In genomic region chr20:31570735-31571617, GRCh38 we compare ENCODE assay signal across 9 cellular contexts. TPM values are rescaled to one million over a fixed set of nuclear protein-coding genes. Genes with fewer than 3 reads are reported as not detected.
DNase-seq lines count a peak whose midpoint lies in the region; ATAC-seq and TF ChIP-seq lines count a peak whose summit lies in the region.
"Had no signal": no experiment of that assay in that cellular context is flagged by ENCODE, and none has a peak within 500 bp of the region (broad histone marks: within the 10 kb centered on the region; RNA-seq: fewer than 3 reads in every experiment).

No MANE protein-coding gene starts in this region.

- WGBS in body of pancreas, 2 donors, result 80 to 88% methylated on average over 8 to 17 of the region's 25 CpGs

- peaks cover 16 to 27% (median 21%) of the 10 kb centered on the region in 7 donors for H3K4me1 Mint-ChIP-seq in naive thymus-derived CD4-positive, alpha-beta T cell

- ATAC-seq in HCT116 (peak; percentile 26), body of pancreas (no peak), HG02884 (IDR thresholded peaks at IDR 0.05; ENCODE audit: unreplicated experiment) (no peak)
- ATAC-seq in naive thymus-derived CD4-positive, alpha-beta T cell, result no peak

- TF ChIP-seq RAD21 in HCT116 (IDR thresholded peaks at IDR 0.05; ENCODE audit: low read depth), result no peak

- peak overlapping the region; percentile 98 for H3K27ac ChIP-seq in HCT116 (ENCODE audit: low read depth, low read length)
- H3K27ac ChIP-seq in body of pancreas, result peak overlapping the region in 3 of 4 donors; percentile 18 to 94 (median 93)
- H3K27ac ChIP-seq in naive thymus-derived CD4-positive, alpha-beta T cell (ENCODE audit: low read depth, low read length), result no peak overlapping the region

- intact Hi-C loops in HCT116 (cut with micrococcal nuclease), result no loop called here
- intact Hi-C loops in body of pancreas (cut with DNase I), result no loop called here
- intact Hi-C loops in naive thymus-derived CD4-positive, alpha-beta T cell (cut with micrococcal nuclease), result loop anchor here in 1 of 2 donors (5.0 kb wide), 1 partner anchor 171 kb away; no protein-coding TSS in a partner anchor

- POLR2A ChIA-PET in HCT116 (lab: Charles Lee), result interaction anchor here (0.9 to 28.6 kb wide), 5 partner anchors 8 to 142 kb away, joined by 3 to 1106 read pairs (median 19); partner anchors contain the start of gene ID1
- POLR2A ChIA-PET in naive thymus-derived CD4-positive, alpha-beta T cell (lab: Charles Lee), result interaction anchor here (1.5 to 2.0 kb wide), 2 partner anchors 34 to 42 kb away, joined by 5 to 11 read pairs; partner anchors contain the start of gene ID1

- H3K27me3 ChIP-seq in HCT116 (ENCODE audit: insufficient read depth, low read length) (no peaks in the 10 kb centered on the region), body of pancreas (no peaks in the 10 kb centered on the region)
- no peaks in the 10 kb centered on the region for H3K27me3 ChIP-seq in naive thymus-derived CD4-positive, alpha-beta T cell (ENCODE audit: control insufficient read depth in 2 of 2, insufficient read depth in 2 of 2, low read length in 2 of 2)

- RAD21 ChIA-PET in HCT116 (lab: Charles Lee; ENCODE audit: low non-redundant PET in 1 of 2, low total read pairs in 2 of 2, uncharacterized antibody in 2 of 2, unreplicated experiment in 2 of 2), result interaction anchor here in 1 of 2 experiments (5.7 kb wide), 1 partner anchor 41 kb away, joined by 74 read pairs; no protein-coding TSS in a partner anchor

- H2AFZ ChIP-seq in HCT116 (ENCODE audit: low read depth, low read length, poor library complexity, severe bottlenecking), result no peak overlapping the region

- H3K4me3 ChIP-seq in HCT116 (replicated peaks in 1 of 2; ENCODE audit: low read depth in 1 of 2, low read length in 2 of 2), result 0 out of 4 replicates have a peak overlapping the region, but pooled peaks of 1 of the 2 experiments have one; percentile 11
- H3K4me3 ChIP-seq in body of pancreas, result no peak overlapping the region
- no peak overlapping the region for H3K4me3 ChIP-seq in naive thymus-derived CD4-positive, alpha-beta T cell (ENCODE audit: low read length)

- TF ChIP-seq CTCF in HCT116 (IDR thresholded peaks at IDR 0.05 in 2 of 3, conservative IDR thresholded peaks at IDR 0.05 in 1 of 3; ENCODE audit: borderline replicate concordance in 1 of 3, insufficient read depth in 1 of 3, low read depth in 2 of 3, low read length in 2 of 3) (no peak), body of pancreas (IDR thresholded peaks at IDR 0.05) (no peak)

- no peaks in the 10 kb centered on the region for H3K9me3 ChIP-seq in HCT116 (ENCODE audit: control insufficient read depth in 1 of 2, insufficient read depth in 1 of 2, low read depth in 1 of 2, low read length in 2 of 2)
- no peaks in the 10 kb centered on the region for H3K9me3 ChIP-seq in body of pancreas
- H3K9me3 ChIP-seq in naive thymus-derived CD4-positive, alpha-beta T cell (ENCODE audit: control insufficient read depth in 2 of 3, low read length in 3 of 3), result no peaks in the 10 kb centered on the region

- H3K36me3 ChIP-seq in HCT116 (ENCODE audit: control insufficient read depth in 1 of 2, insufficient read depth in 2 of 2, low read length in 2 of 2) (no peaks in the 10 kb centered on the region), body of pancreas (replicated peaks in 1 of 2; ENCODE audit: insufficient read depth in 1 of 2, low read depth in 2 of 2) (peaks cover 0 to 4% of the 10 kb centered on the region in 2 donors)
- peaks cover 0 to 33% (median 0%) of the 10 kb centered on the region in 3 experiments for H3K36me3 ChIP-seq in naive thymus-derived CD4-positive, alpha-beta T cell (ENCODE audit: control insufficient read depth in 2 of 3, insufficient read depth in 3 of 3, low read length in 3 of 3)

- H3K27me3 Mint-ChIP-seq in naive thymus-derived CD4-positive, alpha-beta T cell, result no peaks in the 10 kb centered on the region

- H3K4me1 ChIP-seq in HCT116 (ENCODE audit: control insufficient read depth in 1 of 2, insufficient read depth in 2 of 2, low read length in 2 of 2), result peaks cover 82 to 90% of the 10 kb centered on the region in 2 experiments
- peaks cover 30% of the 10 kb centered on the region for H3K4me1 ChIP-seq in body of pancreas
- H3K4me1 ChIP-seq in naive thymus-derived CD4-positive, alpha-beta T cell (ENCODE audit: control insufficient read depth in 2 of 2, insufficient read depth in 2 of 2, low read length in 2 of 2), result peaks cover 9% of the 10 kb centered on the region in 2 donors

- 0 out of 2 replicates have a peak, but pooled peaks cover 7% of the 10 kb centered on the region for H3K79me2 ChIP-seq in HCT116 (ENCODE audit: insufficient read depth, low read length)

- H3K9me2 ChIP-seq in HCT116 (ENCODE audit: insufficient read depth), result no peaks in the 10 kb centered on the region

- H3K4me3 Mint-ChIP-seq in naive thymus-derived CD4-positive, alpha-beta T cell, result peak overlapping the region; percentile 42 to 90 (median 86)

- no TSS peak for BruUV-seq in HCT116 (replicated peaks; lab: Mats Ljungman, UMichigan)

- peaks cover 0 to 7% (median 0%) of the 10 kb centered on the region in 5 donors for H3K36me3 Mint-ChIP-seq in naive thymus-derived CD4-positive, alpha-beta T cell

- CTCF ChIA-PET in HCT116 (lab: Charles Lee), result interaction anchor here (1.4 to 10.8 kb wide), 4 partner anchors 8 to 39 kb away, joined by 4 to 256 read pairs (median 73); no protein-coding TSS in a partner anchor
- CTCF ChIA-PET in naive thymus-derived CD4-positive, alpha-beta T cell (lab: Charles Lee), result interaction anchor here (0.6 to 25.3 kb wide), 4 partner anchors 7 to 37 kb away, joined by 3 to 568 read pairs (median 17); partner anchors contain the start of gene ID1

- peak overlapping the region; percentile 52 for H3K9ac ChIP-seq in HCT116 (ENCODE audit: low read length)

- peak; percentile 70 for DNase-seq in AG08395 (ENCODE audit: low spot score)
- no peak for DNase-seq in HCT116 (ENCODE audit: low read depth, low spot score)
- DNase-seq in body of pancreas, result peak in 3 of 4 donors; percentile 24 to 41 (median 37)
- DNase-seq in naive thymus-derived CD4-positive, alpha-beta T cell, result no peak
- no peak for DNase-seq in OCI-M2 (lab: John Stamatoyannopoulos, UW; ENCODE audit: unreplicated experiment)
- no peak for DNase-seq in stimulated activated CD4-positive, alpha-beta T cell treated with anti-CD3 and anti-CD28 coated beads, Interleukin-1b, Interleukin-23, amount 100 ng/mL, for 48 hours
- DNase-seq in NCI-H2107 (lab: John Stamatoyannopoulos, UW), result no peak
- DNase-seq: aorta had no signal

- H3K4me2 ChIP-seq in HCT116 (ENCODE audit: low read length), result peak overlapping the region; percentile 72

- H4K20me1 ChIP-seq in HCT116 (ENCODE audit: insufficient read depth), result no peaks in the 10 kb centered on the region

- no peaks in the 10 kb centered on the region for H3K9me3 Mint-ChIP-seq in naive thymus-derived CD4-positive, alpha-beta T cell

- TF ChIP-seq POLR2A in HCT116 (IDR thresholded peaks at IDR 0.05; ENCODE audit: borderline replicate concordance, extremely low read depth, insufficient read depth, insufficient read length) (no peak), body of pancreas (IDR thresholded peaks at IDR 0.05) (no peak)

- peak overlapping the region in 8 of 9 donors; percentile 12 to 96 (median 90) for H3K27ac Mint-ChIP-seq in naive thymus-derived CD4-positive, alpha-beta T cell

TF ChIP-seq in HCT116, 20 proteins besides CTCF, POLR2A, EP300 and RAD21:
- TF ChIP-seq ZBTB33 (IDR thresholded peaks at IDR 0.05; ENCODE audit: extremely low read depth, insufficient replicate concordance, low read length), result peak; percentile 21
- TF ChIP-seq CBX3 (IDR thresholded peaks at IDR 0.05; ENCODE audit: low read depth), result no peak
- peak; percentile 68 for TF ChIP-seq ZFX (IDR thresholded peaks at IDR 0.05)
- peak; percentile 68 for TF ChIP-seq TCF7L2 (IDR thresholded peaks at IDR 0.05; ENCODE audit: borderline replicate concordance, extremely low read depth, insufficient read depth, insufficient read length)

RNA-seq across cellular contexts. Expression of gene ID1, which starts 34.1 kb away (rescaled TPM):
- total RNA-seq in HCT116 (2021; ENCODE audit: unreplicated experiment) (811 TPM), body of pancreas (100 to 1,000 TPM; 169 to 245 TPM)
- 603 and 619 TPM in 2 replicates for polyA plus RNA-seq in HCT116 (2012)
- total RNA-seq in naive thymus-derived CD4-positive, alpha-beta T cell, result 10 to 100 TPM in 1 of 5 experiments, 1 to 10 TPM in 1, under 1 TPM in 3; 0.41 to 16.9 (median 0.62) TPM
- polyA plus RNA-seq in naive thymus-derived CD4-positive, alpha-beta T cell, result not detected

RNA-seq across cellular contexts. Expression of gene HM13, which starts 56.7 kb away (rescaled TPM):
- 183 TPM for total RNA-seq in HCT116 (2021; ENCODE audit: unreplicated experiment)
- 181 and 193 TPM in 2 replicates for polyA plus RNA-seq in HCT116 (2012)
- total RNA-seq in body of pancreas, result 10 to 100 TPM; 73.2 to 79.4 TPM
- 100 to 1,000 TPM; 102 to 197 (median 133) TPM for total RNA-seq in naive thymus-derived CD4-positive, alpha-beta T cell
- polyA plus RNA-seq in naive thymus-derived CD4-positive, alpha-beta T cell, result 100 to 1,000 TPM; 109 to 140 TPM

Comparison
In these comparisons a context has a peak if more than half of its experiments do, and no peak if none do; other contexts are left out.
1. DNase-seq: peak in AG08395 (single experiment) and body of pancreas (3 of 4); none in HCT116 (single experiment), naive thymus-derived CD4-positive, alpha-beta T cell (0 of 9), OCI-M2 (single experiment), stimulated activated CD4-positive, alpha-beta T cell treated with anti-CD3 and anti-CD28 coated beads, Interleukin-1b, Interleukin-23, amount 100 ng/mL, for 48 hours (single experiment) and NCI-H2107 (single experiment).
2. RNA of gene ID1, which starts 34.1 kb away (total RNA-seq): 811 TPM in HCT116 (single experiment) and 169 to 245 TPM in body of pancreas; 0.41 to 16.9 TPM in naive thymus-derived CD4-positive, alpha-beta T cell; every median in the first group is over 4 times any median in the second.